In the genomic region with DNA sequence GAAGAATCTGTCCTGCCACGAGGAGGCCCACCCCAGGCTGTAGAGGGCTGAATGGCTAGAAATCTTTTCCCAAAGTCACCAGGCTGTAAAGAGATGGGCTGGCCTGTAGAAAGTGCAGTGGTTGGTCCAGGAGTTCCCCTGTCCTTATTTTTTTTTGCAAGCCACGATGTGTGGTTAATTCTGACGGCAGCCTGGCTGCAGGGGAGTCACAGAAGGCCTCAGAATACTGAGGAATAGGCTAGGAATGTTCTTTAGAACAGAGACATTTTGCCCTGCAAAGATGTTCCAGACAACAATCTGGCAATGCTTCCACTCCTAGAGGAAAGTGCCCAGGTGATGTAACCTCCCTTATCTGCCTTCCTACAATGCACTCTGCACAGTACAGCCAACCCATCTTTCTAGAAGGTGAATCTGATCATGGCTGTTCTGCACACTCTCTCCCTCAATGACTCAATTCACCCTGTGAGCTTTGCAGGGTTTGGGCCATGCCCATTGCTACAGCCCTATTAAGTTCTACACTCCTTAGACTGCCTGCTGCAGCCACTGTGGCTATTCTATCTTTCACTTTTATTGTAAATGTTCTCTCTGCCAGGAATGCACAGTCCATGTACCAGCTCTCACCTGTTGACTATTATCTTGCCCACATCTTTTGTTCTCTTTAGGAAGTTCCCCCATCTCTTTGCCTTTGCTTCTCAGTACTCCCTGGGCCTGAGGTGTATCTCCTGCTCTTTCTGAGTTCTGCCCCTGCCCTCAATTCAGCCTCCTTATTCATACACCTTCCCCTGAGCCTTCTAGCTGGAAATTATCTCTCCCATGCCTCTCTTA, we compare ENCODE assay signal across 1 cellular context.
TF ChIP-seq lines count a peak whose summit lies in the region.

No MANE protein-coding gene starts in this region.

TF ChIP-seq in HEK293, 187 proteins besides CTCF, POLR2A, EP300 and RAD21 (continued from another document):
- TF ChIP-seq SCRT1 (tag by site-specific recombination; IDR thresholded peaks at IDR 0.05; ENCODE audit: borderline replicate concordance) (peak; percentile 87), ZBTB17 (tag by site-specific recombination; IDR thresholded peaks at IDR 0.05) (no peak), SCRT2 (tag by site-specific recombination; IDR thresholded peaks at IDR 0.05) (peak; percentile 92), GLIS1 (tag by site-specific recombination; IDR thresholded peaks at IDR 0.05) (no peak), ZNF221 (tag by site-specific recombination; IDR thresholded peaks at IDR 0.05; ENCODE audit: borderline replicate concordance) (no peak), PRDM1 (tag by site-specific recombination; IDR thresholded peaks at IDR 0.05) (0 out of 2 replicates have a peak, but pooled peaks have one; percentile 8), ZBTB21 (tag by site-specific recombination; IDR thresholded peaks at IDR 0.05) (no peak)
- TF ChIP-seq, protein P1, sequence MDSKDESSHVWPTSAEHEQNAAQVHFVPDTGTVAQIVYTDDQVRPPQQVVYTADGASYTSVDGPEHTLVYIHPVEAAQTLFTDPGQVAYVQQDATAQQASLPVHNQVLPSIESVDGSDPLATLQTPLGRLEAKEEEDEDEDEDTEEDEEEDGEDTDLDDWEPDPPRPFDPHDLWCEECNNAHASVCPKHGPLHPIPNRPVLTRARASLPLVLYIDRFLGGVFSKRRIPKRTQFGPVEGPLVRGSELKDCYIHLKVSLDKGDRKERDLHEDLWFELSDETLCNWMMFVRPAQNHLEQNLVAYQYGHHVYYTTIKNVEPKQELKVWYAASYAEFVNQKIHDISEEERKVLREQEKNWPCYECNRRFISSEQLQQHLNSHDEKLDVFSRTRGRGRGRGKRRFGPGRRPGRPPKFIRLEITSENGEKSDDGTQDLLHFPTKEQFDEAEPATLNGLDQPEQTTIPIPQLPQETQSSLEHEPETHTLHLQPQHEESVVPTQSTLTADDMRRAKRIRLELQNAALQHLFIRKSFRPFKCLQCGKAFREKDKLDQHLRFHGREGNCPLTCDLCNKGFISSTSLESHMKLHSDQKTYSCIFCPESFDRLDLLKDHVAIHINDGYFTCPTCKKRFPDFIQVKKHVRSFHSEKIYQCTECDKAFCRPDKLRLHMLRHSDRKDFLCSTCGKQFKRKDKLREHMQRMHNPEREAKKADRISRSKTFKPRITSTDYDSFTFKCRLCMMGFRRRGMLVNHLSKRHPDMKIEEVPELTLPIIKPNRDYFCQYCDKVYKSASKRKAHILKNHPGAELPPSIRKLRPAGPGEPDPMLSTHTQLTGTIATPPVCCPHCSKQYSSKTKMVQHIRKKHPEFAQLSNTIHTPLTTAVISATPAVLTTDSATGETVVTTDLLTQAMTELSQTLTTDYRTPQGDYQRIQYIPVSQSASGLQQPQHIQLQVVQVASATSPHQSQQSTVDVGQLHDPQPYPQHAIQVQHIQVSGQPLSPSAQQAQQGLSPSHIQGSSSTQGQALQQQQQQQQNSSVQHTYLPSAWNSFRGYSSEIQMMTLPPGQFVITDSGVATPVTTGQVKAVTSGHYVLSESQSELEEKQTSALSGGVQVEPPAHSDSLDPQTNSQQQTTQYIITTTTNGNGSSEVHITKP (tag by site-specific recombination; IDR thresholded peaks at IDR 0.05) = peak; percentile 62
- TF ChIP-seq, protein P2, sequence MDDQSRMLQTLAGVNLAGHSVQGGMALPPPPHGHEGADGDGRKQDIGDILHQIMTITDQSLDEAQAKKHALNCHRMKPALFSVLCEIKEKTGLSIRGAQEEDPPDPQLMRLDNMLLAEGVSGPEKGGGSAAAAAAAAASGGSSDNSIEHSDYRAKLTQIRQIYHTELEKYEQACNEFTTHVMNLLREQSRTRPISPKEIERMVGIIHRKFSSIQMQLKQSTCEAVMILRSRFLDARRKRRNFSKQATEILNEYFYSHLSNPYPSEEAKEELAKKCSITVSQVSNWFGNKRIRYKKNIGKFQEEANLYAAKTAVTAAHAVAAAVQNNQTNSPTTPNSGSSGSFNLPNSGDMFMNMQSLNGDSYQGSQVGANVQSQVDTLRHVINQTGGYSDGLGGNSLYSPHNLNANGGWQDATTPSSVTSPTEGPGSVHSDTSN (CRISPR knock-in tag; IDR thresholded peaks at IDR 0.05) = no peak
TF ChIP-seq in HEK293: peak in this region for 4.
